10 cellular contexts compared by ENCODE assay signal in the genomic region with DNA sequence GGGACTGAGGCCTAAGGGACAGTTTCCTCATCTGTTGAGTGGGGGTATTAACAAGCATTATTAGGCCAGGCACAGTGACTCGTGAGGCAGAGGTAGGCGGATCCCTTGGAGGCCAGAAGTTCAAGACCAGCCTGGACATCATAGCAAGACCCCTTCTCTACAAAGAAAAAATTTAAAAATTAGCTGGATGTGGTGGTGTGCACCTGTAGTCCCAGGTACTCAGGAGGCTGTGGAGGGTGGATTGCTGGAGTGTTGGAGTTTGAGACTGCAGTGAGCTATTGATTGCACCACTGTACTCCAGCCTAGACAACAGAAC. TPM values are rescaled to one million over a fixed set of nuclear protein-coding genes. Genes with fewer than 3 reads are reported as not detected.
A peak's percentile ranks its signal among the peaks of the same experiment; 100 is the strongest.
DNase-seq lines count a peak whose midpoint lies in the region; ATAC-seq and TF ChIP-seq lines count a peak whose summit lies in the region.
"Had no signal": no experiment of that assay in that cellular context is flagged by ENCODE, and none has a peak within 500 bp of the region (broad histone marks: within the 10 kb centered on the region; RNA-seq: fewer than 3 reads in every experiment).

No MANE protein-coding gene starts in this region.

- H3K9me3 Mint-ChIP-seq in CD4-positive, CD25-positive, alpha-beta regulatory T cell: peaks cover 0 to 2% (median 0%) of the 10 kb centered on the region in 7 donors

- DNase-seq in CD4-positive, CD25-positive, alpha-beta regulatory T cell: no peak
- DNase-seq in Peyer's patch: no peak
- DNase-seq in fibroblast of lung (ENCODE audit: low read depth in 2 of 2): no peak
- DNase-seq in NCI-H2081 treated with DMSO at 0.1 percent for 48 hours (lab: John Stamatoyannopoulos, UW): no peak
- DNase-seq in superior temporal gyrus (ENCODE audit: extremely low spot score): no peak
- DNase-seq: DMS79 treated with DMSO at 0.1 percent for 48 hours, NCI-H1105 had no signal

- peaks cover 17% of the 10 kb centered on the region for H3K4me1 ChIP-seq in CD4-positive, CD25-positive, alpha-beta regulatory T cell (ENCODE audit: control insufficient read depth, insufficient read depth, low read length, poor library complexity, severe bottlenecking)
- H3K4me1 ChIP-seq in Peyer's patch (peaks cover 5 to 24% (median 8%) of the 10 kb centered on the region in 4 donors), fibroblast of lung (ENCODE audit: control insufficient read depth, extremely low read depth, insufficient read depth, low read length) (peaks cover 14% of the 10 kb centered on the region), rectal smooth muscle tissue (ENCODE audit: control insufficient read depth, insufficient read depth, low read length) (peaks cover 12% of the 10 kb centered on the region)

- no peaks in the 10 kb centered on the region for H3K36me3 ChIP-seq in CD4-positive, CD25-positive, alpha-beta regulatory T cell (ENCODE audit: control insufficient read depth, insufficient read depth, low read length)
- H3K36me3 ChIP-seq in Peyer's patch (no peaks in the 10 kb centered on the region), fibroblast of lung (ENCODE audit: control insufficient read depth, insufficient read depth, low read length) (no peaks in the 10 kb centered on the region), rectal smooth muscle tissue (ENCODE audit: control insufficient read depth, insufficient read depth, low read length) (no peaks in the 10 kb centered on the region)

- no peaks in the 10 kb centered on the region for H3K27me3 ChIP-seq in CD4-positive, CD25-positive, alpha-beta regulatory T cell (ENCODE audit: control insufficient read depth, insufficient read depth, low read length)
- H3K27me3 ChIP-seq in Peyer's patch (no peaks in the 10 kb centered on the region), fibroblast of lung (ENCODE audit: control insufficient read depth, insufficient read depth, low read length) (no peaks in the 10 kb centered on the region), rectal smooth muscle tissue (ENCODE audit: control insufficient read depth, insufficient read depth, low read length) (no peaks in the 10 kb centered on the region)

- H3K4me2 ChIP-seq in fibroblast of lung (ENCODE audit: extremely low read depth, insufficient read depth, low read length): peak overlapping the region; percentile 87

- no peak for ATAC-seq in CD4-positive, CD25-positive, alpha-beta regulatory T cell (ENCODE audit: low read depth in 2 of 2)
- no peak for ATAC-seq in GM21360 (IDR thresholded peaks at IDR 0.05; ENCODE audit: unreplicated experiment)
- no peak for ATAC-seq in GM21529 (IDR thresholded peaks at IDR 0.05; ENCODE audit: unreplicated experiment)

- H4K20me1 ChIP-seq in fibroblast of lung (ENCODE audit: control insufficient read depth, extremely low read depth, insufficient read depth, low read length): no peaks in the 10 kb centered on the region

- no peaks in the 10 kb centered on the region for H3K9me3 ChIP-seq in CD4-positive, CD25-positive, alpha-beta regulatory T cell (ENCODE audit: control insufficient read depth in 2 of 2, low read length in 2 of 2)
- no peaks in the 10 kb centered on the region for H3K9me3 ChIP-seq in Peyer's patch
- H3K9me3 ChIP-seq in fibroblast of lung (ENCODE audit: control insufficient read depth, insufficient read depth, low read depth, low read length): no peaks in the 10 kb centered on the region

- no peak overlapping the region for H3K4me3 ChIP-seq in CD4-positive, CD25-positive, alpha-beta regulatory T cell (ENCODE audit: low read depth, low read length)
- H3K4me3 ChIP-seq in Peyer's patch (no peak overlapping the region), fibroblast of lung (replicated peaks in 1 of 4; ENCODE audit: control extremely low read depth in 1 of 4, insufficient read depth in 1 of 4, low read depth in 3 of 4, low read length in 4 of 4) (no peak overlapping the region), rectal smooth muscle tissue (ENCODE audit: low read length) (peak overlapping the region; percentile 29)

- H3K4me3 Mint-ChIP-seq in CD4-positive, CD25-positive, alpha-beta regulatory T cell: peak overlapping the region in 1 of 4 donors; percentile 73

- H3K27ac Mint-ChIP-seq in CD4-positive, CD25-positive, alpha-beta regulatory T cell: peak overlapping the region in 2 of 3 donors; percentile 47 to 52

- peaks cover 4 to 26% (median 21%) of the 10 kb centered on the region in 4 donors for H3K4me1 Mint-ChIP-seq in CD4-positive, CD25-positive, alpha-beta regulatory T cell

- no peak overlapping the region for H3K27ac ChIP-seq in CD4-positive, CD25-positive, alpha-beta regulatory T cell (ENCODE audit: insufficient read depth, low read length, poor library complexity, severe bottlenecking)
- peak overlapping the region; percentile 57 to 81 (median 74) for H3K27ac ChIP-seq in Peyer's patch
- peak overlapping the region; percentile 99 for H3K27ac ChIP-seq in fibroblast of lung (ENCODE audit: insufficient read depth, low read length)
- H3K27ac ChIP-seq in rectal smooth muscle tissue (ENCODE audit: low read depth, low read length): peak overlapping the region; percentile 62

- H3K27me3 Mint-ChIP-seq in CD4-positive, CD25-positive, alpha-beta regulatory T cell: peaks cover 8% of the 10 kb centered on the region

- TF ChIP-seq POLR2A in Peyer's patch (IDR thresholded peaks at IDR 0.05): no peak

- peak overlapping the region; percentile 80 for H3K9ac ChIP-seq in fibroblast of lung (ENCODE audit: insufficient read depth, low read length)
- H3K9ac ChIP-seq in rectal smooth muscle tissue (ENCODE audit: low read length): no peak overlapping the region

- TF ChIP-seq CTCF in Peyer's patch (IDR thresholded peaks at IDR 0.05) (no peak), fibroblast of lung (conservative IDR thresholded peaks at IDR 0.05 in 1 of 2, IDR thresholded peaks at IDR 0.05 in 1 of 2; ENCODE audit: low read depth in 1 of 2, low read length in 2 of 2) (no peak)

- H3K79me2 ChIP-seq in fibroblast of lung (ENCODE audit: control insufficient read depth, insufficient read depth, low read length): no peaks in the 10 kb centered on the region

- no peaks in the 10 kb centered on the region for H3K36me3 Mint-ChIP-seq in CD4-positive, CD25-positive, alpha-beta regulatory T cell

- H2AFZ ChIP-seq in fibroblast of lung (ENCODE audit: low read length): no peak overlapping the region

RNA-seq across cellular contexts. Expression of gene FOSB, which starts 11.3 kb away (rescaled TPM):
- total RNA-seq in CD4-positive, CD25-positive, alpha-beta regulatory T cell: 731 TPM
- 10 to 100 TPM in 2 of 4 donors, 1 to 10 TPM in 2; 5.2 to 12.7 (median 9.6) TPM for polyA plus RNA-seq in CD4-positive, CD25-positive, alpha-beta regulatory T cell
- total RNA-seq in Peyer's patch (10 to 100 TPM in 2 of 4 donors, 1 to 10 TPM in 1, under 1 TPM in 1; 0.85 to 56.1 (median 9.6) TPM), fibroblast of lung (9.5 and 24.9 TPM in 2 replicates)
- polyA plus RNA-seq in fibroblast of lung: 2.8 and 48.6 TPM in 2 replicates
- 4.6 and 43.1 TPM in 2 replicates for polyA plus RNA-seq in fibroblast of lung (2012)
- polyA minus RNA-seq in fibroblast of lung (ENCODE audit: low replicate concordance): 20.3 and 218 TPM in 2 replicates

RNA-seq across cellular contexts. Expression of gene ERCC1, which starts 32.7 kb away (rescaled TPM):
- total RNA-seq in CD4-positive, CD25-positive, alpha-beta regulatory T cell: 30.5 TPM
- polyA plus RNA-seq in CD4-positive, CD25-positive, alpha-beta regulatory T cell: 10 to 100 TPM; 25.9 to 28.7 (median 26.3) TPM
- total RNA-seq in Peyer's patch (10 to 100 TPM; 39.9 to 69.3 (median 52.5) TPM), fibroblast of lung (81.1 and 81.4 TPM in 2 replicates)
- polyA plus RNA-seq in fibroblast of lung: 49.3 and 69.6 TPM in 2 replicates
- 104 and 125 TPM in 2 replicates for polyA plus RNA-seq in fibroblast of lung (2012)
- polyA minus RNA-seq in fibroblast of lung (ENCODE audit: low replicate concordance): 181 and 256 TPM in 2 replicates

RNA-seq across cellular contexts. Expression of gene RTN2, which starts 40.4 kb away (rescaled TPM):
- total RNA-seq in CD4-positive, CD25-positive, alpha-beta regulatory T cell: 1.5 TPM
- under 1 TPM; 0.09 to 0.88 (median 0.28) TPM for polyA plus RNA-seq in CD4-positive, CD25-positive, alpha-beta regulatory T cell
- 10 to 100 TPM in 1 of 4 donors, 1 to 10 TPM in 2, under 1 TPM in 1; 0.53 to 42.1 (median 4.3) TPM for total RNA-seq in Peyer's patch
- total RNA-seq in fibroblast of lung: 5.1 and 7.9 TPM in 2 replicates
- 8.9 and 11.7 TPM in 2 replicates for polyA plus RNA-seq in fibroblast of lung
- 19.8 and 23.8 TPM in 2 replicates for polyA plus RNA-seq in fibroblast of lung (2012)
- polyA minus RNA-seq in fibroblast of lung (ENCODE audit: low replicate concordance): 15.0 and 45.2 TPM in 2 replicates

RNA-seq across cellular contexts. Expression of gene PPM1N, which starts 41.8 kb away (rescaled TPM):
- total RNA-seq in CD4-positive, CD25-positive, alpha-beta regulatory T cell: 2.3 TPM
- polyA plus RNA-seq in CD4-positive, CD25-positive, alpha-beta regulatory T cell: 1 to 10 TPM; 2.5 to 6.7 (median 3.7) TPM
- total RNA-seq in Peyer's patch (1 to 10 TPM in 2 of 4 donors, not detected in 2; 1.5 to 1.7 TPM), fibroblast of lung (1.8 and 2.8 TPM in 2 replicates)
- 2.3 and 2.6 TPM in 2 replicates for polyA plus RNA-seq in fibroblast of lung
- 3.1 and 3.2 TPM in 2 replicates for polyA plus RNA-seq in fibroblast of lung (2012)
- polyA minus RNA-seq in fibroblast of lung (ENCODE audit: low replicate concordance): not detected in 2 replicates

RNA-seq across cellular contexts. Expression of gene POLR1G, which starts 50.0 kb away (rescaled TPM):
- total RNA-seq in CD4-positive, CD25-positive, alpha-beta regulatory T cell: 2.1 TPM
- polyA plus RNA-seq in CD4-positive, CD25-positive, alpha-beta regulatory T cell: 1 to 10 TPM; 1.6 to 3.6 (median 2.4) TPM
- 10 to 100 TPM in 1 of 4 donors, 1 to 10 TPM in 2, under 1 TPM in 1; 0.88 to 10.7 (median 2.5) TPM for total RNA-seq in Peyer's patch
- total RNA-seq in fibroblast of lung: 3.6 and 5.4 TPM in 2 replicates
- polyA plus RNA-seq in fibroblast of lung: 4.7 and 5.3 TPM in 2 replicates
- polyA plus RNA-seq in fibroblast of lung (2012): 3.5 and 4.3 TPM in 2 replicates
- 5.8 and 7.2 TPM in 2 replicates for polyA minus RNA-seq in fibroblast of lung (ENCODE audit: low replicate concordance)

Comparison
In these comparisons a context has a peak if more than half of its experiments do, and no peak if none do; other contexts are left out.
1. RNA of gene FOSB, which starts 11.3 kb away (total RNA-seq): 731 TPM in CD4-positive, CD25-positive, alpha-beta regulatory T cell (single experiment); 9.5 to 24.9 TPM in fibroblast of lung and 0.85 to 56.1 TPM in Peyer's patch; every median in the first group is over 10 times any median in the second.